In the genomic region with DNA sequence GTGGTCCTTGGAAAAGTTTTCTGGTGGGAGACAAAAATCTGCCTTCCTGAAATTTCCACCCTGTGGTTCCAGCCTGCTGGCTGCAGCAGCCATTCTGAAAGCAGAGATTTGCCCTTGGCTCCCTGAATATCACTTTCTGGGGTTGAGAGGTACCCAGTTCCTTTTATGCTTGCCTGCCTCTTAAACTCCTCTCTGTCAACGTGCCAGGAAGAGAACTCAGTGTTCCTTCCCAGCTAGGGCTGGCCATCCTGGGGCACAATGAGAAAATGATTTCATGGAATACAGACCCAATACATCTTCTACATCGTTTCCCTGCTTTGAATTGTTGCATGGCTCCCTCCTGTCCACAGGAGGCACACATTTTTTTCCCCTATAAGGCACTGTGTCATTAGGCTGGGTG, we compare ENCODE assay signal across 1 cellular context.
TF ChIP-seq lines count a peak whose summit lies in the region.

No MANE protein-coding gene starts in this region.

TF ChIP-seq in HepG2, 621 proteins besides CTCF, POLR2A, EP300 and RAD21:
- 0 out of 2 replicates have a peak, but pooled peaks have one; percentile 24 for TF ChIP-seq PITX1 (CRISPR knock-in tag; IDR thresholded peaks at IDR 0.05)
- TF ChIP-seq SRSF1 (optimal IDR thresholded peaks at IDR 0.05; ENCODE audit: low read depth, low read length): no peak
- TF ChIP-seq, protein P1, sequence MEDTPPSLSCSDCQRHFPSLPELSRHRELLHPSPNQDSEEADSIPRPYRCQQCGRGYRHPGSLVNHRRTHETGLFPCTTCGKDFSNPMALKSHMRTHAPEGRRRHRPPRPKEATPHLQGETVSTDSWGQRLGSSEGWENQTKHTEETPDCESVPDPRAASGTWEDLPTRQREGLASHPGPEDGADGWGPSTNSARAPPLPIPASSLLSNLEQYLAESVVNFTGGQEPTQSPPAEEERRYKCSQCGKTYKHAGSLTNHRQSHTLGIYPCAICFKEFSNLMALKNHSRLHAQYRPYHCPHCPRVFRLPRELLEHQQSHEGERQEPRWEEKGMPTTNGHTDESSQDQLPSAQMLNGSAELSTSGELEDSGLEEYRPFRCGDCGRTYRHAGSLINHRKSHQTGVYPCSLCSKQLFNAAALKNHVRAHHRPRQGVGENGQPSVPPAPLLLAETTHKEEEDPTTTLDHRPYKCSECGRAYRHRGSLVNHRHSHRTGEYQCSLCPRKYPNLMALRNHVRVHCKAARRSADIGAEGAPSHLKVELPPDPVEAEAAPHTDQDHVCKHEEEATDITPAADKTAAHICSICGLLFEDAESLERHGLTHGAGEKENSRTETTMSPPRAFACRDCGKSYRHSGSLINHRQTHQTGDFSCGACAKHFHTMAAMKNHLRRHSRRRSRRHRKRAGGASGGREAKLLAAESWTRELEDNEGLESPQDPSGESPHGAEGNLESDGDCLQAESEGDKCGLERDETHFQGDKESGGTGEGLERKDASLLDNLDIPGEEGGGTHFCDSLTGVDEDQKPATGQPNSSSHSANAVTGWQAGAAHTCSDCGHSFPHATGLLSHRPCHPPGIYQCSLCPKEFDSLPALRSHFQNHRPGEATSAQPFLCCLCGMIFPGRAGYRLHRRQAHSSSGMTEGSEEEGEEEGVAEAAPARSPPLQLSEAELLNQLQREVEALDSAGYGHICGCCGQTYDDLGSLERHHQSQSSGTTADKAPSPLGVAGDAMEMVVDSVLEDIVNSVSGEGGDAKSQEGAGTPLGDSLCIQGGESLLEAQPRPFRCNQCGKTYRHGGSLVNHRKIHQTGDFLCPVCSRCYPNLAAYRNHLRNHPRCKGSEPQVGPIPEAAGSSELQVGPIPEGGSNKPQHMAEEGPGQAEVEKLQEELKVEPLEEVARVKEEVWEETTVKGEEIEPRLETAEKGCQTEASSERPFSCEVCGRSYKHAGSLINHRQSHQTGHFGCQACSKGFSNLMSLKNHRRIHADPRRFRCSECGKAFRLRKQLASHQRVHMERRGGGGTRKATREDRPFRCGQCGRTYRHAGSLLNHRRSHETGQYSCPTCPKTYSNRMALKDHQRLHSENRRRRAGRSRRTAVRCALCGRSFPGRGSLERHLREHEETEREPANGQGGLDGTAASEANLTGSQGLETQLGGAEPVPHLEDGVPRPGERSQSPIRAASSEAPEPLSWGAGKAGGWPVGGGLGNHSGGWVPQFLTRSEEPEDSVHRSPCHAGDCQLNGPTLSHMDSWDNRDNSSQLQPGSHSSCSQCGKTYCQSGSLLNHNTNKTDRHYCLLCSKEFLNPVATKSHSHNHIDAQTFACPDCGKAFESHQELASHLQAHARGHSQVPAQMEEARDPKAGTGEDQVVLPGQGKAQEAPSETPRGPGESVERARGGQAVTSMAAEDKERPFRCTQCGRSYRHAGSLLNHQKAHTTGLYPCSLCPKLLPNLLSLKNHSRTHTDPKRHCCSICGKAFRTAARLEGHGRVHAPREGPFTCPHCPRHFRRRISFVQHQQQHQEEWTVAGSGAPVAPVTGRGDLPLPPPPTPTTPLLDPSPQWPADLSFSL (CRISPR knock-in tag; IDR thresholded peaks at IDR 0.05): no peak
- TF ChIP-seq, protein P2, sequence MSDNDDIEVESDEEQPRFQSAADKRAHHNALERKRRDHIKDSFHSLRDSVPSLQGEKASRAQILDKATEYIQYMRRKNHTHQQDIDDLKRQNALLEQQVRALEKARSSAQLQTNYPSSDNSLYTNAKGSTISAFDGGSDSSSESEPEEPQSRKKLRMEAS (IDR thresholded peaks at IDR 0.05): no peak
- no peak for TF ChIP-seq BCL6 (CRISPR knock-in tag; IDR thresholded peaks at IDR 0.05)
- TF ChIP-seq ZNF766 (CRISPR knock-in tag; IDR thresholded peaks at IDR 0.05; ENCODE audit: borderline replicate concordance): no peak
- TF ChIP-seq, protein P3, sequence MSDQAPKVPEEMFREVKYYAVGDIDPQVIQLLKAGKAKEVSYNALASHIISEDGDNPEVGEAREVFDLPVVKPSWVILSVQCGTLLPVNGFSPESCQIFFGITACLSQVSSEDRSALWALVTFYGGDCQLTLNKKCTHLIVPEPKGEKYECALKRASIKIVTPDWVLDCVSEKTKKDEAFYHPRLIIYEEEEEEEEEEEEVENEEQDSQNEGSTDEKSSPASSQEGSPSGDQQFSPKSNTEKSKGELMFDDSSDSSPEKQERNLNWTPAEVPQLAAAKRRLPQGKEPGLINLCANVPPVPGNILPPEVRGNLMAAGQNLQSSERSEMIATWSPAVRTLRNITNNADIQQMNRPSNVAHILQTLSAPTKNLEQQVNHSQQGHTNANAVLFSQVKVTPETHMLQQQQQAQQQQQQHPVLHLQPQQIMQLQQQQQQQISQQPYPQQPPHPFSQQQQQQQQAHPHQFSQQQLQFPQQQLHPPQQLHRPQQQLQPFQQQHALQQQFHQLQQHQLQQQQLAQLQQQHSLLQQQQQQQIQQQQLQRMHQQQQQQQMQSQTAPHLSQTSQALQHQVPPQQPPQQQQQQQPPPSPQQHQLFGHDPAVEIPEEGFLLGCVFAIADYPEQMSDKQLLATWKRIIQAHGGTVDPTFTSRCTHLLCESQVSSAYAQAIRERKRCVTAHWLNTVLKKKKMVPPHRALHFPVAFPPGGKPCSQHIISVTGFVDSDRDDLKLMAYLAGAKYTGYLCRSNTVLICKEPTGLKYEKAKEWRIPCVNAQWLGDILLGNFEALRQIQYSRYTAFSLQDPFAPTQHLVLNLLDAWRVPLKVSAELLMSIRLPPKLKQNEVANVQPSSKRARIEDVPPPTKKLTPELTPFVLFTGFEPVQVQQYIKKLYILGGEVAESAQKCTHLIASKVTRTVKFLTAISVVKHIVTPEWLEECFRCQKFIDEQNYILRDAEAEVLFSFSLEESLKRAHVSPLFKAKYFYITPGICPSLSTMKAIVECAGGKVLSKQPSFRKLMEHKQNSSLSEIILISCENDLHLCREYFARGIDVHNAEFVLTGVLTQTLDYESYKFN (CRISPR knock-in tag; conservative IDR thresholded peaks at IDR 0.05): no peak
- no peak for TF ChIP-seq EED (CRISPR knock-in tag; IDR thresholded peaks at IDR 0.05)
- TF ChIP-seq ZNF354B (CRISPR knock-in tag; IDR thresholded peaks at IDR 0.05): no peak
- TF ChIP-seq ZKSCAN8 (CRISPR knock-in tag; IDR thresholded peaks at IDR 0.05; ENCODE audit: borderline replicate concordance): no peak
- no peak for TF ChIP-seq ZNF761 (CRISPR knock-in tag; conservative IDR thresholded peaks at IDR 0.05)
- TF ChIP-seq, protein P4, sequence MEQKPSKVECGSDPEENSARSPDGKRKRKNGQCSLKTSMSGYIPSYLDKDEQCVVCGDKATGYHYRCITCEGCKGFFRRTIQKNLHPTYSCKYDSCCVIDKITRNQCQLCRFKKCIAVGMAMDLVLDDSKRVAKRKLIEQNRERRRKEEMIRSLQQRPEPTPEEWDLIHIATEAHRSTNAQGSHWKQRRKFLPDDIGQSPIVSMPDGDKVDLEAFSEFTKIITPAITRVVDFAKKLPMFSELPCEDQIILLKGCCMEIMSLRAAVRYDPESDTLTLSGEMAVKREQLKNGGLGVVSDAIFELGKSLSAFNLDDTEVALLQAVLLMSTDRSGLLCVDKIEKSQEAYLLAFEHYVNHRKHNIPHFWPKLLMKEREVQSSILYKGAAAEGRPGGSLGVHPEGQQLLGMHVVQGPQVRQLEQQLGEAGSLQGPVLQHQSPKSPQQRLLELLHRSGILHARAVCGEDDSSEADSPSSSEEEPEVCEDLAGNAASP (CRISPR knock-in tag; IDR thresholded peaks at IDR 0.05; ENCODE audit: borderline replicate concordance): no peak
- TF ChIP-seq FOXA1 (IDR thresholded peaks at IDR 0.05): no peak
- TF ChIP-seq FOXA1 (CRISPR knock-in tag; IDR thresholded peaks at IDR 0.05): 0 out of 2 replicates have a peak, but pooled peaks have one; percentile 8
- TF ChIP-seq MLLT10 (CRISPR knock-in tag; IDR thresholded peaks at IDR 0.05): no peak
- TF ChIP-seq, protein P5, sequence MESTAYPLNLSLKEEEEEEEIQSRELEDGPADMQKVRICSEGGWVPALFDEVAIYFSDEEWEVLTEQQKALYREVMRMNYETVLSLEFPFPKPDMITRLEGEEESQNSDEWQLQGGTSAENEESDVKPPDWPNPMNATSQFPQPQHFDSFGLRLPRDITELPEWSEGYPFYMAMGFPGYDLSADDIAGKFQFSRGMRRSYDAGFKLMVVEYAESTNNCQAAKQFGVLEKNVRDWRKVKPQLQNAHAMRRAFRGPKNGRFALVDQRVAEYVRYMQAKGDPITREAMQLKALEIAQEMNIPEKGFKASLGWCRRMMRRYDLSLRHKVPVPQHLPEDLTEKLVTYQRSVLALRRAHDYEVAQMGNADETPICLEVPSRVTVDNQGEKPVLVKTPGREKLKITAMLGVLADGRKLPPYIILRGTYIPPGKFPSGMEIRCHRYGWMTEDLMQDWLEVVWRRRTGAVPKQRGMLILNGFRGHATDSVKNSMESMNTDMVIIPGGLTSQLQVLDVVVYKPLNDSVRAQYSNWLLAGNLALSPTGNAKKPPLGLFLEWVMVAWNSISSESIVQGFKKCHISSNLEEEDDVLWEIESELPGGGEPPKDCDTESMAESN (CRISPR knock-in tag; conservative IDR thresholded peaks at IDR 0.05): peak; percentile 64; the same call in 1 of the 2 replicates
- TF ChIP-seq, protein P6, sequence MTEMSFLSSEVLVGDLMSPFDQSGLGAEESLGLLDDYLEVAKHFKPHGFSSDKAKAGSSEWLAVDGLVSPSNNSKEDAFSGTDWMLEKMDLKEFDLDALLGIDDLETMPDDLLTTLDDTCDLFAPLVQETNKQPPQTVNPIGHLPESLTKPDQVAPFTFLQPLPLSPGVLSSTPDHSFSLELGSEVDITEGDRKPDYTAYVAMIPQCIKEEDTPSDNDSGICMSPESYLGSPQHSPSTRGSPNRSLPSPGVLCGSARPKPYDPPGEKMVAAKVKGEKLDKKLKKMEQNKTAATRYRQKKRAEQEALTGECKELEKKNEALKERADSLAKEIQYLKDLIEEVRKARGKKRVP (CRISPR knock-in tag; IDR thresholded peaks at IDR 0.05): no peak
- TF ChIP-seq ZFY (CRISPR knock-in tag; IDR thresholded peaks at IDR 0.05): no peak
- TF ChIP-seq IKZF4 (CRISPR knock-in tag; IDR thresholded peaks at IDR 0.05; ENCODE audit: borderline replicate concordance, low read depth, not compliant biosample characterization): no peak
- no peak for TF ChIP-seq ZFP37 (CRISPR knock-in tag; IDR thresholded peaks at IDR 0.05; ENCODE audit: borderline replicate concordance)
